In the genomic region with DNA sequence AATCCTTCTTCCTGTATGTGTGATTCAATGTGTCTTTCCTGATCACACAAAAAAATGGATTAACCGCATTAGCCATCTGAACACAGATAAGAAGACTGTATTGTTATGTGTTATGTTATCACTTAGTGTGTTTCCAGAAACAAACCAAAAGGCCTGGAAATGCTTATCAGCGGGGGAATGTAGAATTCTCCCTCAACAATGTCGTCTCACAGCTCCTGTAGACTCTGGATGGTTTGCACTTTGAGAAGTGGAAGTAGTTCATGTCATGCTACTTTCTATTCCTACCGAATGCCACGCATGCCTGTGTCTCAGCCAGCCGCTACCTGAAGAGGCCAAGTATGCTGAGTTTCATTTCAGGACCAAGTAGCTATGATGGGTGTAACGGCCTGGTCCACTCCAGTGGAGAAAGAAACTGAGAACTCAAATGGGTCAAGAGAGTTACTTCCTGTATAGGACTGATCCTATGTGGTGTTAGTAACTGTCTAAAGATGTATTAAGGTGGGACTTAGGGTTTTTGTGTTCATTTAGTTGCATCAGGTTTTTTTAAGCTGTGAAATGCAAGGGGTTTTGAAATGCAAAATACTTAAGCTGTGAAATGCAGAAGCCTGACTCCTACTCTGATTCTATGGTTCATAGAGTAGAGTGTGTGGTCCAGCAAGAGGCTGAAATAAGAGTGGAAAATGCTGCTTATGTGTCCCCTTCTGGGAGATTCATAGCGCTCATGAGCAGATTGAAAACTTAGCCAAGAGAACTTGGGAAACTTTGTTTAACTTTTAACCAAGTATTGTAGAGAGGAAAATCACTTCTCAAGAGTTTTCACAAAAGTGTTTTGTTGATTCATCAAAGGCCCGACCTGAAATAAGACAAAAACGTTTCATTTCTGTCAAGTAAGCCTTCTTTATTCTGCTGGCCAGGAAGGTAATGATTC, we compare ENCODE assay signal across 12 cellular contexts.
DNase-seq lines count a peak whose midpoint lies in the region; ATAC-seq and TF ChIP-seq lines count a peak whose summit lies in the region.
"Had no signal": no experiment of that assay in that cellular context is flagged by ENCODE, and none has a peak within 500 bp of the region (broad histone marks: within the 10 kb centered on the region; RNA-seq: fewer than 3 reads in every experiment).

No MANE protein-coding gene starts in this region.

- intact Hi-C loops in thyroid gland (cut with DNase I): no loop called here

- no peaks in the 10 kb centered on the region for H3K36me3 ChIP-seq in thyroid gland
- H3K36me3 ChIP-seq in right atrium auricular region: no peaks in the 10 kb centered on the region
- H3K36me3 ChIP-seq: suprapubic skin had no signal

- no peaks in the 10 kb centered on the region for H3K9me3 ChIP-seq in thyroid gland
- H3K9me3 ChIP-seq in right atrium auricular region: no peaks in the 10 kb centered on the region
- H3K9me3 ChIP-seq: heart left ventricle, suprapubic skin had no signal

- peak; percentile 56 for ATAC-seq in GM21360 (IDR thresholded peaks at IDR 0.05; ENCODE audit: unreplicated experiment)
- peak; percentile 63 for ATAC-seq in HG03342 (IDR thresholded peaks at IDR 0.05; ENCODE audit: unreplicated experiment)
- ATAC-seq: heart left ventricle had no signal

- H3K4me1 ChIP-seq in thyroid gland (peaks cover 39 to 54% of the 10 kb centered on the region in 2 donors), right atrium auricular region (peaks cover 0 to 28% of the 10 kb centered on the region in 2 donors)

- H3K27ac ChIP-seq in thyroid gland (peak overlapping the region; percentile 55 to 89 (median 82)), right atrium auricular region (no peak overlapping the region)
- H3K27ac ChIP-seq: suprapubic skin had no signal

- WGBS in thyroid gland, 2 donors: 41 to 47% methylated on average over 10 of the region's 10 CpGs

- H3K4me3 ChIP-seq in fibroblast of pulmonary artery (replicated peaks; ENCODE audit: low read depth, low read length): no peak overlapping the region
- no peak overlapping the region for H3K4me3 ChIP-seq in thyroid gland (replicated peaks in 1 of 3)
- H3K4me3 ChIP-seq in right atrium auricular region: no peak overlapping the region
- H3K4me3 ChIP-seq: heart left ventricle, suprapubic skin had no signal

- no peak for TF ChIP-seq CTCF in fibroblast of pulmonary artery (IDR thresholded peaks at IDR 0.05; ENCODE audit: low read length, missing control alignments)
- TF ChIP-seq CTCF in thyroid gland (IDR thresholded peaks at IDR 0.05): no peak
- no peak for TF ChIP-seq CTCF in right atrium auricular region (IDR thresholded peaks at IDR 0.05)

- peak in 1 of 2 donors; percentile 34 for TF ChIP-seq POLR2A in thyroid gland (IDR thresholded peaks at IDR 0.05)

- DNase-seq in fibroblast of pulmonary artery (ENCODE audit: low read depth): peak; percentile 60
- DNase-seq in thyroid gland: peak; percentile 88 to 89
- DNase-seq in stimulated activated CD4-positive, alpha-beta T cell treated with anti-CD3 and anti-CD28 coated beads, Interleukin-12 subunit alpha, Interleukin-12 subunit beta, amount 100 ng/mL, for 4 hours: no peak
- DNase-seq in right atrium auricular region (ENCODE audit: low spot score): no peak
- no peak for DNase-seq in T-helper 9 cell
- DNase-seq: activated T-cell treated with anti-CD3 and anti-CD28 coated beads, Interleukin-2, amount 50 U/mL, for 1 hour; DMS79 treated with DMSO at 0.1 percent for 48 hours; heart left ventricle; NCI-H1092 had no signal

- no peaks in the 10 kb centered on the region for H3K27me3 ChIP-seq in thyroid gland
- H3K27me3 ChIP-seq in right atrium auricular region: no peaks in the 10 kb centered on the region
- H3K27me3 ChIP-seq: heart left ventricle, suprapubic skin had no signal

Comparison
In these comparisons a context has a peak if more than half of its experiments do, and no peak if none do; other contexts are left out.
1. DNase-seq: peak in fibroblast of pulmonary artery (single experiment) and thyroid gland (2 of 2); none in stimulated activated CD4-positive, alpha-beta T cell treated with anti-CD3 and anti-CD28 coated beads, Interleukin-12 subunit alpha, Interleukin-12 subunit beta, amount 100 ng/mL, for 4 hours (single experiment), right atrium auricular region (single experiment) and T-helper 9 cell (single experiment).
2. H3K27ac ChIP-seq: peak in thyroid gland (3 of 3); none in right atrium auricular region (0 of 2).